Comparison of ENCODE assay signal across 9 cellular contexts in the genomic region with DNA sequence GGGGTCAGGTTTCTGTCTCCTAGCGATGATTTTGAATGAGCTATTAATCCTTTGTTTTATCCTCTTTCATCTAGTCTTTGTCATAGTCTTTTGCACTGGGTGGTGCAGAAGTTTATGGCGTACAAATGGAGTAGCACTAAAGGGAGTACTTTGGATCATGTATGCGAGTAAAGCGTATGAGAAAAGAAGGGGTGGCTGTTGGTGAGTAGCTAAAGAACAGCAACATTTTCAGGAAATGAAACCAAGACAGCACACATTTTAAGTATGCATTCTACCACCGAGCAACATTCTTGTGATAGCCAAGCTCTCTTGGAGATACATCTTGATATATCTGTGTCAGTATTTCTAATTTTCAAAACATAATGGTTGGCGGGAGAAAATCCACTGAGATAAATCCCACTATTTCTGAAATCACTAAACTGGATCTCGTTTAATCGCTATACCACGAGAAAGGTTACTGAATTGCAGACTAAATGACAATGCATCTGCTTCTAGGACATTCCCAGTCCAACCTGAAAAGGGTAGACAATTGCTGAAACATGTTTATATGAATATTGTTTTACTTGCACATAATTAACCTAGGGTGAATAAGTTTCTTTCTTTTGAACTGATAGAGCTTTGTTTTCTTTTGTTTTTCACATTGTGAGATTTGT.
DNase-seq lines count a peak whose midpoint lies in the region; ATAC-seq lines count a peak whose summit lies in the region.
"Had no signal": no experiment of that assay in that cellular context is flagged by ENCODE, and none has a peak within 500 bp of the region (broad histone marks: within the 10 kb centered on the region; RNA-seq: fewer than 3 reads in every experiment).

No MANE protein-coding gene starts in this region.

- peak overlapping the region; percentile 82 for H3K4me3 Mint-ChIP-seq in activated CD8-positive, alpha-beta memory T cell treated with anti-CD3 and anti-CD28 coated beads, Interleukin-2, amount 10 ng/mL, durations not matched to agents 7 days and 5 days

- no peak overlapping the region for H4K91ac ChIP-seq in trophoblast cell (ENCODE audit: low read depth, low read length)

- H3K9me3 Mint-ChIP-seq in activated CD8-positive, alpha-beta memory T cell treated with anti-CD3 and anti-CD28 coated beads, Interleukin-2, amount 10 ng/mL, durations not matched to agents 7 days and 5 days (ENCODE audit: low read depth), result peaks cover 2% of the 10 kb centered on the region

- peaks cover 5% of the 10 kb centered on the region for H3K36me3 Mint-ChIP-seq in activated CD8-positive, alpha-beta memory T cell treated with anti-CD3 and anti-CD28 coated beads, Interleukin-2, amount 10 ng/mL, durations not matched to agents 7 days and 5 days

- H3K23ac ChIP-seq in trophoblast cell (ENCODE audit: low read length), result no peak overlapping the region

- no peak overlapping the region for H3K9ac ChIP-seq in adipocyte (ENCODE audit: low read length)
- H3K9ac ChIP-seq in trophoblast cell (ENCODE audit: low read length), result no peak overlapping the region

- DNase-seq in activated CD8-positive, alpha-beta memory T cell treated with anti-CD3 and anti-CD28 coated beads, Interleukin-2, amount 10 ng/mL, durations not matched to agents 7 days and 5 days, result no peak
- no peak for DNase-seq in activated CD8-positive, alpha-beta memory T cell treated with anti-CD3 and anti-CD28 coated beads, Interleukin-2, amount 50 U/mL, for 48 hours
- peak; percentile 82 for DNase-seq in MV-4-11 (lab: John Stamatoyannopoulos, UW)
- no peak for DNase-seq in adipocyte (ENCODE audit: low read depth)
- DNase-seq in trophoblast cell, result peak; percentile 22 to 75
- DNase-seq in NCI-H146 (lab: John Stamatoyannopoulos, UW), result no peak
- DNase-seq: amniotic stem cell had no signal

- no peak overlapping the region for H2BK5ac ChIP-seq in trophoblast cell (ENCODE audit: low read depth, low read length, poor library complexity)

- no CpG with 5 or more reads among the region's 9 CpGs for WGBS in trophoblast cell (ENCODE audit: extremely low coverage, insufficient coverage, insufficient read length)

- no peak overlapping the region for H3K27ac ChIP-seq in trophoblast cell (ENCODE audit: low read depth, low read length)

- ATAC-seq in activated CD8-positive, alpha-beta memory T cell treated with anti-CD3 and anti-CD28 coated beads, Interleukin-2, amount 10 ng/mL, durations not matched to agents 7 days and 5 days, result no peak
- no peak for ATAC-seq in HG03159 (IDR thresholded peaks at IDR 0.05; ENCODE audit: unreplicated experiment)
- no peak for ATAC-seq in GM21381 (IDR thresholded peaks at IDR 0.05; ENCODE audit: unreplicated experiment)

- no peak overlapping the region for H4K8ac ChIP-seq in trophoblast cell (ENCODE audit: low read depth, low read length)

- no peak overlapping the region for H4K12ac ChIP-seq in trophoblast cell (ENCODE audit: low read depth, low read length)

- H3K18ac ChIP-seq in trophoblast cell (ENCODE audit: low read length), result no peak overlapping the region

- no peaks in the 10 kb centered on the region for H3K36me3 ChIP-seq in adipocyte (ENCODE audit: control insufficient read depth, insufficient read depth, low read length, severe bottlenecking)
- H3K36me3 ChIP-seq in trophoblast cell (ENCODE audit: control insufficient read depth in 1 of 2, insufficient read depth in 2 of 2, low read length in 2 of 2), result no peaks in the 10 kb centered on the region

- H3K14ac ChIP-seq in trophoblast cell (ENCODE audit: low read length), result no peak overlapping the region

- no peak overlapping the region for H2BK12ac ChIP-seq in trophoblast cell (ENCODE audit: low read length)

- peaks cover 62% of the 10 kb centered on the region for H3K27me3 Mint-ChIP-seq in activated CD8-positive, alpha-beta memory T cell treated with anti-CD3 and anti-CD28 coated beads, Interleukin-2, amount 10 ng/mL, durations not matched to agents 7 days and 5 days

- no peaks in the 10 kb centered on the region for H3K79me1 ChIP-seq in trophoblast cell (ENCODE audit: low read length)

- no peak overlapping the region for H2BK120ac ChIP-seq in trophoblast cell (ENCODE audit: insufficient read depth, low read length, poor library complexity)

- peak overlapping the region; percentile 94 for H3K4me3 ChIP-seq in adipocyte (ENCODE audit: low read length)
- H3K4me3 ChIP-seq in trophoblast cell (ENCODE audit: low read depth, low read length), result no peak overlapping the region

- H3K9me3 ChIP-seq in adipocyte (ENCODE audit: control insufficient read depth, low read length) (no peaks in the 10 kb centered on the region), trophoblast cell (ENCODE audit: insufficient read depth, low read depth, low read length) (no peaks in the 10 kb centered on the region)

- no peak overlapping the region for H3K4ac ChIP-seq in trophoblast cell (ENCODE audit: low read depth, low read length)

- no peak overlapping the region for H2AFZ ChIP-seq in trophoblast cell (ENCODE audit: insufficient read depth, low read length, poor library complexity)

- peaks cover 5% of the 10 kb centered on the region for H3K4me1 ChIP-seq in adipocyte (ENCODE audit: control insufficient read depth, insufficient read depth, low read length)
- H3K4me1 ChIP-seq in trophoblast cell (ENCODE audit: control insufficient read depth in 1 of 2, insufficient read depth in 2 of 2, low read length in 2 of 2), result peaks cover 0 to 2% of the 10 kb centered on the region in 2 experiments

- H3K27me3 ChIP-seq in adipocyte (replicated peaks; ENCODE audit: control insufficient read depth, insufficient read depth, low read length) (peaks cover 16% of the 10 kb centered on the region), trophoblast cell (ENCODE audit: insufficient read depth, low read length) (no peaks in the 10 kb centered on the region)

- no peaks in the 10 kb centered on the region for H3K79me2 ChIP-seq in trophoblast cell (ENCODE audit: control insufficient read depth, insufficient read depth, low read length, poor library complexity)

- peaks cover 15% of the 10 kb centered on the region for H3K4me1 Mint-ChIP-seq in activated CD8-positive, alpha-beta memory T cell treated with anti-CD3 and anti-CD28 coated beads, Interleukin-2, amount 10 ng/mL, durations not matched to agents 7 days and 5 days

- H3K27ac Mint-ChIP-seq in activated CD8-positive, alpha-beta memory T cell treated with anti-CD3 and anti-CD28 coated beads, Interleukin-2, amount 10 ng/mL, durations not matched to agents 7 days and 5 days, result no peak overlapping the region

- no peak overlapping the region for H3K4me2 ChIP-seq in trophoblast cell (ENCODE audit: low read length)

- CTCF ChIA-PET in activated CD8-positive, alpha-beta memory T cell treated with anti-CD3 and anti-CD28 coated beads, Interleukin-2, amount 10 ng/mL, durations not matched to agents 7 days and 5 days (lab: Charles Lee), result interaction anchor here (1.3 kb wide), 1 partner anchor 283 kb away, joined by 5 read pairs; no protein-coding TSS in a partner anchor

- no peak overlapping the region for H2AK5ac ChIP-seq in trophoblast cell (ENCODE audit: low read length)

Comparison
In these comparisons a context has a peak if more than half of its experiments do, and no peak if none do; other contexts are left out.
1. DNase-seq: peak in MV-4-11 (single experiment) and trophoblast cell (2 of 2); none in activated CD8-positive, alpha-beta memory T cell treated with anti-CD3 and anti-CD28 coated beads, Interleukin-2, amount 10 ng/mL, durations not matched to agents 7 days and 5 days (single experiment), activated CD8-positive, alpha-beta memory T cell treated with anti-CD3 and anti-CD28 coated beads, Interleukin-2, amount 50 U/mL, for 48 hours (single experiment), adipocyte (single experiment) and NCI-H146 (single experiment).